ENCODE assay signal across 1 cellular context in the genomic region with DNA sequence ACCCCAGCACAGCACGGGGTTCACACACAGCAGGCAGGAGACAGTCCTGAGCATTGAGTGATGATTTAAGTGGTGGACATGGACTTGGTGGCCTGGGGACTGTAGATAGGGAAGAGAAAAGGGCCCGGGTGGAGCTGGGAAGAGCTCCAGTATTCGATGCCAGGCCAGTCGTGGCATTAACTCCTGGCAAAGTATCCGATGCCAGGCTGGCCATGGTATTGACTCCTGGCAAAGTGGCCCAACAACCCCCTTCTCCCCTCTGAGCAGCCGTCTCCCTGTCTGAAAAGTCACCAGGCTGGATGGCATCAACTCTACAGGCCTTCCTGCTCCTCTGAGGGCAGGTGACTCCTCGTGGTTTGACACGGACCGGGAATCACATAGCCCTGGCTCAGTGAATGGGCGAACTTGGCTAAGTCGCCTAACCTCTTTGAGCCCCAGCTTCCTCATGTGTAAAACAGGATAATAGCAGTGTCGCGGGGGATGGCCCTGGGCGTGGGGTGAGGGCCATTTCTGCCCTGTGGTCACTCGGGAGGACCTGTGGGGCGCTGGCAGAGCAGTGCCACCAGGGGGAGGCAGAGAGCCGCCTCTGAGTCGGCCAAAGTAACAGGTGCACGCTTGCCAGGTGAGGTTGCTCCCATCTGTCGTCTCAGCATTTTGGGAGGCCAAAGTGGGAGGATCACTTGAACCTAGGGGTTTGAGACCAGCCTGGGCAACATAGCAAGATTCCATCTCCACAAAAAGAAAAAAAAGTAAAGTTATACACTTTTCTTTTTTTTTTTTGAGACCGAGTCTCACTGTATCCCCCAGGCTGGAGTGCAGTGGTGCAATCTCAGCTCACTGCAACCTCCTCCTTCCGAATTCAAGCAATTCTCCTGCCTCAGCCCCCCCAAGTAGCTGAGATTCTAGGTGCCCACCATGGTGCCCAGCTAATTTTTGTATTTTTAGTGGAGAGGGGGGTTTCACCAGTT.
A peak's percentile ranks its signal among the peaks of the same experiment; 100 is the strongest.
TF ChIP-seq lines count a peak whose summit lies in the region.

No MANE protein-coding gene starts in this region.

TF ChIP-seq in HepG2, 621 proteins besides CTCF, POLR2A, EP300 and RAD21:
- TF ChIP-seq SMAD9 (CRISPR knock-in tag; IDR thresholded peaks at IDR 0.05), result no peak
- no peak for TF ChIP-seq RFXANK (CRISPR knock-in tag; IDR thresholded peaks at IDR 0.05)
- TF ChIP-seq PLRG1 (conservative IDR thresholded peaks at IDR 0.05), result no peak
- 0 out of 2 replicates have a peak, but pooled peaks have one; percentile 24 for TF ChIP-seq ZNF782 (CRISPR knock-in tag; IDR thresholded peaks at IDR 0.05; ENCODE audit: borderline replicate concordance)
- peak; percentile 27 for TF ChIP-seq YY1 (IDR thresholded peaks at IDR 0.05; ENCODE audit: insufficient read depth, insufficient replicate concordance, low read depth, low read length)
- peak; percentile 37; the same call in 1 of the 2 replicates for TF ChIP-seq SALL1 (CRISPR knock-in tag; IDR thresholded peaks at IDR 0.05)
- TF ChIP-seq, protein P1, sequence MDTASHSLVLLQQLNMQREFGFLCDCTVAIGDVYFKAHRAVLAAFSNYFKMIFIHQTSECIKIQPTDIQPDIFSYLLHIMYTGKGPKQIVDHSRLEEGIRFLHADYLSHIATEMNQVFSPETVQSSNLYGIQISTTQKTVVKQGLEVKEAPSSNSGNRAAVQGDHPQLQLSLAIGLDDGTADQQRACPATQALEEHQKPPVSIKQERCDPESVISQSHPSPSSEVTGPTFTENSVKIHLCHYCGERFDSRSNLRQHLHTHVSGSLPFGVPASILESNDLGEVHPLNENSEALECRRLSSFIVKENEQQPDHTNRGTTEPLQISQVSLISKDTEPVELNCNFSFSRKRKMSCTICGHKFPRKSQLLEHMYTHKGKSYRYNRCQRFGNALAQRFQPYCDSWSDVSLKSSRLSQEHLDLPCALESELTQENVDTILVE (CRISPR knock-in tag; IDR thresholded peaks at IDR 0.05), result 0 out of 2 replicates have a peak, but pooled peaks have one; percentile 41
- TF ChIP-seq ZNF446 (CRISPR knock-in tag; IDR thresholded peaks at IDR 0.05), result no peak
- TF ChIP-seq, protein P2, sequence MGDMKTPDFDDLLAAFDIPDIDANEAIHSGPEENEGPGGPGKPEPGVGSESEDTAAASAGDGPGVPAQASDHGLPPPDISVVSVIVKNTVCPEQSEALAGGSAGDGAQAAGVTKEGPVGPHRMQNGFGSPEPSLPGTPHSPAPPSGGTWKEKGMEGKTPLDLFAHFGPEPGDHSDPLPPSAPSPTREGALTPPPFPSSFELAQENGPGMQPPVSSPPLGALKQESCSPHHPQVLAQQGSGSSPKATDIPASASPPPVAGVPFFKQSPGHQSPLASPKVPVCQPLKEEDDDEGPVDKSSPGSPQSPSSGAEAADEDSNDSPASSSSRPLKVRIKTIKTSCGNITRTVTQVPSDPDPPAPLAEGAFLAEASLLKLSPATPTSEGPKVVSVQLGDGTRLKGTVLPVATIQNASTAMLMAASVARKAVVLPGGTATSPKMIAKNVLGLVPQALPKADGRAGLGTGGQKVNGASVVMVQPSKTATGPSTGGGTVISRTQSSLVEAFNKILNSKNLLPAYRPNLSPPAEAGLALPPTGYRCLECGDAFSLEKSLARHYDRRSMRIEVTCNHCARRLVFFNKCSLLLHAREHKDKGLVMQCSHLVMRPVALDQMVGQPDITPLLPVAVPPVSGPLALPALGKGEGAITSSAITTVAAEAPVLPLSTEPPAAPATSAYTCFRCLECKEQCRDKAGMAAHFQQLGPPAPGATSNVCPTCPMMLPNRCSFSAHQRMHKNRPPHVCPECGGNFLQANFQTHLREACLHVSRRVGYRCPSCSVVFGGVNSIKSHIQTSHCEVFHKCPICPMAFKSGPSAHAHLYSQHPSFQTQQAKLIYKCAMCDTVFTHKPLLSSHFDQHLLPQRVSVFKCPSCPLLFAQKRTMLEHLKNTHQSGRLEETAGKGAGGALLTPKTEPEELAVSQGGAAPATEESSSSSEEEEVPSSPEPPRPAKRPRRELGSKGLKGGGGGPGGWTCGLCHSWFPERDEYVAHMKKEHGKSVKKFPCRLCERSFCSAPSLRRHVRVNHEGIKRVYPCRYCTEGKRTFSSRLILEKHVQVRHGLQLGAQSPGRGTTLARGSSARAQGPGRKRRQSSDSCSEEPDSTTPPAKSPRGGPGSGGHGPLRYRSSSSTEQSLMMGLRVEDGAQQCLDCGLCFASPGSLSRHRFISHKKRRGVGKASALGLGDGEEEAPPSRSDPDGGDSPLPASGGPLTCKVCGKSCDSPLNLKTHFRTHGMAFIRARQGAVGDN (CRISPR knock-in tag; IDR thresholded peaks at IDR 0.05), result peak; percentile 42
- TF ChIP-seq LCORL (IDR thresholded peaks at IDR 0.05), result no peak
- TF ChIP-seq LCORL (CRISPR knock-in tag; IDR thresholded peaks at IDR 0.05), result 0 out of 2 replicates have a peak, but pooled peaks have one; percentile 37
- TF ChIP-seq NR2F6 (IDR thresholded peaks at IDR 0.05), result no peak
- TF ChIP-seq NR2F6 (CRISPR knock-in tag; IDR thresholded peaks at IDR 0.05), result 0 out of 2 replicates have a peak, but pooled peaks have one; percentile 27
- TF ChIP-seq TEAD3 (CRISPR knock-in tag; optimal IDR thresholded peaks at IDR 0.05; ENCODE audit: borderline replicate concordance), result peak; percentile 8
- TF ChIP-seq, protein P3, sequence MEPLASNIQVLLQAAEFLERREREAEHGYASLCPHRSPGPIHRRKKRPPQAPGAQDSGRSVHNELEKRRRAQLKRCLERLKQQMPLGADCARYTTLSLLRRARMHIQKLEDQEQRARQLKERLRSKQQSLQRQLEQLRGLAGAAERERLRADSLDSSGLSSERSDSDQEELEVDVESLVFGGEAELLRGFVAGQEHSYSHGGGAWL (CRISPR knock-in tag; IDR thresholded peaks at IDR 0.05), result 0 out of 2 replicates have a peak, but pooled peaks have one; percentile 36
- TF ChIP-seq KDM4B (CRISPR knock-in tag; IDR thresholded peaks at IDR 0.05), result no peak
- TF ChIP-seq ZIK1 (CRISPR knock-in tag; IDR thresholded peaks at IDR 0.05; ENCODE audit: borderline replicate concordance, low read depth), result 0 out of 2 replicates have a peak, but pooled peaks have one; percentile 52
- TF ChIP-seq STAG1 (CRISPR knock-in tag; IDR thresholded peaks at IDR 0.05), result peak; percentile 98
- TF ChIP-seq NRL (CRISPR knock-in tag; IDR thresholded peaks at IDR 0.05; ENCODE audit: borderline replicate concordance), result 0 out of 2 replicates have a peak, but pooled peaks have one; percentile 32
- peak; percentile 25; a peak in 1 of 4 replicates for TF ChIP-seq MAFK (conservative IDR thresholded peaks at IDR 0.05 in 1 of 2, IDR thresholded peaks at IDR 0.05 in 1 of 2; ENCODE audit: low read length in 2 of 2)
- TF ChIP-seq, protein P4, sequence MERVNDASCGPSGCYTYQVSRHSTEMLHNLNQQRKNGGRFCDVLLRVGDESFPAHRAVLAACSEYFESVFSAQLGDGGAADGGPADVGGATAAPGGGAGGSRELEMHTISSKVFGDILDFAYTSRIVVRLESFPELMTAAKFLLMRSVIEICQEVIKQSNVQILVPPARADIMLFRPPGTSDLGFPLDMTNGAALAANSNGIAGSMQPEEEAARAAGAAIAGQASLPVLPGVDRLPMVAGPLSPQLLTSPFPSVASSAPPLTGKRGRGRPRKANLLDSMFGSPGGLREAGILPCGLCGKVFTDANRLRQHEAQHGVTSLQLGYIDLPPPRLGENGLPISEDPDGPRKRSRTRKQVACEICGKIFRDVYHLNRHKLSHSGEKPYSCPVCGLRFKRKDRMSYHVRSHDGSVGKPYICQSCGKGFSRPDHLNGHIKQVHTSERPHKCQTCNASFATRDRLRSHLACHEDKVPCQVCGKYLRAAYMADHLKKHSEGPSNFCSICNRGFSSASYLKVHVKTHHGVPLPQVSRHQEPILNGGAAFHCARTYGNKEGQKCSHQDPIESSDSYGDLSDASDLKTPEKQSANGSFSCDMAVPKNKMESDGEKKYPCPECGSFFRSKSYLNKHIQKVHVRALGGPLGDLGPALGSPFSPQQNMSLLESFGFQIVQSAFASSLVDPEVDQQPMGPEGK (CRISPR knock-in tag; IDR thresholded peaks at IDR 0.05), result 0 out of 2 replicates have a peak, but pooled peaks have one; percentile 17
- 0 out of 2 replicates have a peak, but pooled peaks have one; percentile 49 for TF ChIP-seq KDM2A (CRISPR knock-in tag; IDR thresholded peaks at IDR 0.05; ENCODE audit: borderline replicate concordance, low read depth)
- TF ChIP-seq ZNF761 (CRISPR knock-in tag; conservative IDR thresholded peaks at IDR 0.05), result no peak
- TF ChIP-seq SMC3 (IDR thresholded peaks at IDR 0.05; ENCODE audit: low read length), result peak; percentile 79
- 0 out of 2 replicates have a peak, but pooled peaks have one; percentile 43 for TF ChIP-seq SMAD3 (CRISPR knock-in tag; IDR thresholded peaks at IDR 0.05)
- TF ChIP-seq, protein P5, sequence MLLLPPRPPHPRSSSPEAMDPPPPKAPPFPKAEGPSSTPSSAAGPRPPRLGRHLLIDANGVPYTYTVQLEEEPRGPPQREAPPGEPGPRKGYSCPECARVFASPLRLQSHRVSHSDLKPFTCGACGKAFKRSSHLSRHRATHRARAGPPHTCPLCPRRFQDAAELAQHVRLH (CRISPR knock-in tag; IDR thresholded peaks at IDR 0.05; ENCODE audit: borderline replicate concordance, low read depth), result 0 out of 2 replicates have a peak, but pooled peaks have one; percentile 47
- no peak for TF ChIP-seq ZNF703 (CRISPR knock-in tag; IDR thresholded peaks at IDR 0.05; ENCODE audit: borderline replicate concordance)
- peak; percentile 31; the same call in 1 of the 2 replicates for TF ChIP-seq ERF (CRISPR knock-in tag; IDR thresholded peaks at IDR 0.05)
- TF ChIP-seq FOSL2 (CRISPR knock-in tag; IDR thresholded peaks at IDR 0.05), result peak; percentile 34
- 0 out of 2 replicates have a peak, but pooled peaks have one; percentile 32 for TF ChIP-seq CBX5 (CRISPR knock-in tag; IDR thresholded peaks at IDR 0.05; ENCODE audit: borderline replicate concordance)
- TF ChIP-seq FOXO1 (CRISPR knock-in tag; IDR thresholded peaks at IDR 0.05), result 0 out of 2 replicates have a peak, but pooled peaks have one; percentile 29
TF ChIP-seq in HepG2: peak in this region for 22.
